In the genomic region with DNA sequence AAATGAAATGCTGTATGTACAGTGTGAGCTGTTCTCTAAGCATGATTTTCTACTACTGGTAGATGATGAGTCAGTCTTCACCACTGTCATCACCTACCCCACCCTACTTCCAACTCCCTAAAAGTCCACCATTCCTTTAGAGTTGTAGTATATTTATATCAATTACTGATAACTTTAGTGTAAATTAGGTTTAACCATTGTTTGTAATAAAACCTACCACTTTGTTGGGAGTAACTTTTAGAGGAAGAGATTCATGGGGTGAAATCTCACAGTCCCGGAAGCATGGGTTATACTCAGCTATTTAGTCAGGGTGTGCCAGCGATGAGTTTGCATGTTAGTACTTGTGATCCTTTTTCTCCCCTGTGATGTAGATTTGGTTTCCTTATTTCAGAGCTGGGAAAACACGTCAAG, we compare ENCODE assay signal across 15 cellular contexts. TPM values are rescaled to one million over a fixed set of nuclear protein-coding genes. Genes with fewer than 3 reads are reported as not detected.
DNase-seq lines count a peak whose midpoint lies in the region; ATAC-seq, FAIRE-seq and TF ChIP-seq lines count a peak whose summit lies in the region.
"Had no signal": no experiment of that assay in that cellular context is flagged by ENCODE, and none has a peak within 500 bp of the region (broad histone marks: within the 10 kb centered on the region; RNA-seq: fewer than 3 reads in every experiment).

No MANE protein-coding gene starts in this region.

- no peak for TF ChIP-seq POLR2A in spleen (IDR thresholded peaks at IDR 0.05)

- no peaks in the 10 kb centered on the region for H3K27me3 ChIP-seq in osteoblast (ENCODE audit: insufficient read depth, low read length)
- H3K27me3 ChIP-seq in spleen (replicated peaks in 1 of 7): no peaks in the 10 kb centered on the region
- H3K27me3 ChIP-seq: ovary had no signal

- H3K36me3 ChIP-seq in osteoblast (ENCODE audit: insufficient read depth, low read length): peaks cover 39% of the 10 kb centered on the region
- peaks cover 4 to 94% (median 78%) of the 10 kb centered on the region in 6 donors for H3K36me3 ChIP-seq in spleen
- H3K36me3 ChIP-seq: ovary had no signal

- H3K4me2 ChIP-seq in osteoblast (ENCODE audit: insufficient read depth, low read length): peak overlapping the region; percentile 44

- DNase-seq in Daoy (ENCODE audit: low read depth) (peak; percentile 63), RCC 7860 (ENCODE audit: low spot score) (no peak), osteoblast (ENCODE audit: insufficient read length, low spot score, missing footprints) (peak; percentile 79), glomerular visceral epithelial cell (ENCODE audit: extremely low spot score) (no peak), NCI-H2196 (lab: John Stamatoyannopoulos, UW; ENCODE audit: unreplicated experiment) (no peak), spleen (no peak)
- DNase-seq: activated B cell treated with CpG ODN at 0.5 μM for 24 hours; CD4-positive, alpha-beta memory T cell; NCI-H1048; NCI-H69; ovary; stimulated activated CD4-positive, alpha-beta T cell treated with anti-CD3 and anti-CD28 coated beads, Interleukin-1b, Interleukin-23, amount 100 ng/mL, for 48 hours; stimulated activated naive CD8-positive, alpha-beta T cell treated with anti-CD3 and anti-CD28 coated beads, Interleukin-15, Interleukin-2, amounts not matched to agents 100 U/mL and 50 U/mL, for 24 hours had no signal

- H3K79me2 ChIP-seq in osteoblast (ENCODE audit: insufficient read depth, low read length): peaks cover 43% of the 10 kb centered on the region

- H3K27ac ChIP-seq in osteoblast (ENCODE audit: low read depth, low read length) (peak overlapping the region; percentile 36), spleen (no peak overlapping the region)
- H3K27ac ChIP-seq: ovary had no signal

- no peaks in the 10 kb centered on the region for H3K9me3 ChIP-seq in osteoblast (ENCODE audit: low read depth, low read length)
- no peaks in the 10 kb centered on the region for H3K9me3 ChIP-seq in spleen
- H3K9me3 ChIP-seq: ovary had no signal

- H2AFZ ChIP-seq in osteoblast (ENCODE audit: low read length): no peak overlapping the region

- H3K4me3 ChIP-seq in osteoblast (ENCODE audit: insufficient read depth, low read length): no peak overlapping the region
- no peak overlapping the region for H3K4me3 ChIP-seq in spleen
- H3K4me3 ChIP-seq: ovary had no signal

- intact Hi-C loops in spleen (cut with DNase I; ENCODE audit: low total_unique reads): no loop called here

- ATAC-seq in esophagus mucosa (peak; percentile 93), HG03571 (IDR thresholded peaks at IDR 0.05; ENCODE audit: unreplicated experiment) (no peak)
- ATAC-seq: stimulated activated naive CD8-positive, alpha-beta T cell treated with anti-CD3 and anti-CD28 coated beads, Interleukin-15, Interleukin-2, amounts not matched to agents 100 U/mL and 50 U/mL, for 24 hours had no signal

- H3K4me1 ChIP-seq in osteoblast (ENCODE audit: insufficient read depth, low read length): peaks cover 10% of the 10 kb centered on the region
- H3K4me1 ChIP-seq in spleen: peaks cover 0 to 45% (median 14%) of the 10 kb centered on the region in 6 donors

- peaks cover 24% of the 10 kb centered on the region for H4K20me1 ChIP-seq in osteoblast (ENCODE audit: insufficient read depth, low read length)

- WGBS in spleen, 5 donors: 92 to 97% (median 94%) methylated on average over 3 of the region's 3 CpGs

- peak; percentile 55 for FAIRE-seq in RCC 7860 (lab: Jason Lieb, UNC)

- TF ChIP-seq CTCF in osteoblast (IDR thresholded peaks at IDR 0.05; ENCODE audit: extremely low read depth, low read depth, low read length) (no peak), spleen (IDR thresholded peaks at IDR 0.05 in 8 of 11, conservative IDR thresholded peaks at IDR 0.05 in 3 of 11) (no peak)

RNA-seq across cellular contexts. Expression of a gene that starts 17.1 kb away (rescaled TPM):
- total RNA-seq in Daoy (2014; rRNA removed; shearing (Covaris generic)): 28.6 and 40.9 TPM in 2 replicates
- total RNA-seq in esophagus mucosa (28.8 TPM), osteoblast (37.4 and 40.2 TPM in 2 replicates), spleen (10 to 100 TPM; 45.1 to 57.6 (median 52.6) TPM)
- polyA plus RNA-seq in spleen: 10 to 100 TPM; 14.8 to 18.1 (median 15.5) TPM

RNA-seq across cellular contexts. Expression of a gene that starts 48.1 kb away (rescaled TPM):
- 11.1 and 14.9 TPM in 2 replicates for total RNA-seq in Daoy (2014; rRNA removed; shearing (Covaris generic))
- total RNA-seq in esophagus mucosa (5.4 TPM), osteoblast (1.8 and 2.4 TPM in 2 replicates), spleen (1 to 10 TPM in 6 of 7 donors, under 1 TPM in 1; 0.51 to 3.7 (median 1.5) TPM)
- 1 to 10 TPM in 2 of 3 donors, under 1 TPM in 1; 1.00 to 1.4 (median 1.2) TPM for polyA plus RNA-seq in spleen

Comparison
In these comparisons a context has a peak if more than half of its experiments do, and no peak if none do; other contexts are left out.
1. DNase-seq: peak in Daoy (single experiment) and osteoblast (single experiment); none in RCC 7860 (single experiment), glomerular visceral epithelial cell (single experiment), NCI-H2196 (single experiment) and spleen (single experiment).